ENCODE assay signal across 38 cellular contexts in the genomic region with DNA sequence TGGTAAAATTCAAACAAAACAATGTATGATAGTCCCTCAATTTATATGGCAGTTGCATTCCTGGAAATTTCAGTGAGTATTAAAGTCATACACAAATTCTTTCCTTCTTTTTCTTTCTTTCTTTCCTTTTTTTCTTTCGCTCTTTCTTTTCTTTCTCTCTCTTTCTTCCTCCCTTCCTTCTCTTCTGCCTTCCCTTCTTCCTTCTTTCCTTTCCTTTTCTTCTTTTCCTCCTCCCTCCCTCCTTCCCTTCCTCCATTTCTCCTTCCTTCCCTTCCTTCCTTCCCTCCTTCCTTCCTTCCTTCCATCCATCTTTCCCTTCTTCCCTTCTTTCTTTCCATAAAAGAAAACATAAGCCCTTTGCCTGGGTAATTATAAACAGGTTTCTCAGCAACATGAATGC. TPM values are rescaled to one million over a fixed set of nuclear protein-coding genes. Genes with fewer than 3 reads are reported as not detected.
"Had no signal": no experiment of that assay in that cellular context is flagged by ENCODE, and none has a peak within 500 bp of the region (broad histone marks: within the 10 kb centered on the region; RNA-seq: fewer than 3 reads in every experiment).

No MANE protein-coding gene starts in this region.

- DNase-seq: activated B cell treated with CpG ODN at 0.5 μM for 24 hours; activated CD4-positive, alpha-beta memory T cell treated with anti-CD3 and anti-CD28 coated beads for 36 hours; activated CD4-positive, alpha-beta T cell treated with anti-CD3 and anti-CD28 coated beads for 4 hours; activated CD4-positive, alpha-beta T cell treated with anti-CD3 and anti-CD28 coated beads, Interleukin-2, amount 10 ng/mL, durations not matched to agents 24 days and 14 days; activated CD4-positive, alpha-beta T cell treated with anti-CD3 and anti-CD28 coated beads, Interleukin-2, amount 50 U/mL, for 1 hour; activated CD4-positive, alpha-beta T cell treated with anti-CD3 and anti-CD28 coated beads, Interleukin-2, amount 50 U/mL, for 4 hours; activated CD4-positive, CD25-positive, alpha-beta regulatory T cell treated with anti-CD3 and anti-CD28 coated beads, Interleukin-2, amount 50 U/mL, for 72 hours; activated CD8-positive, alpha-beta memory T cell treated with anti-CD3 and anti-CD28 coated beads, Interleukin-2, amount 50 U/mL, for 4 hours; activated CD8-positive, alpha-beta T cell treated with anti-CD3 and anti-CD28 coated beads for 36 hours; activated effector memory CD4-positive, alpha-beta T cell treated with anti-CD3 and anti-CD28 coated beads, Interleukin-2, amount 50 U/mL, for 16 hours; activated gamma-delta T cell treated with Interleukin-2 at 50 U/mL for 16 hours; activated naive CD4-positive, alpha-beta T cell; activated naive CD4-positive, alpha-beta T cell treated with anti-CD3 and anti-CD28 coated beads for 36 hours; activated naive CD8-positive, alpha-beta T cell treated with anti-CD3 and anti-CD28 coated beads for 36 hours; activated T-cell treated with anti-CD3 and anti-CD28 coated beads for 4 hours; activated T-cell treated with anti-CD3 and anti-CD28 coated beads, Interleukin-2, amount 50 U/mL, for 1 hour; activated T-cell treated with anti-CD3 and anti-CD28 coated beads, Interleukin-2, amount 50 U/mL, for 4 hours; activated T-cell treated with anti-CD3 and anti-CD28 coated beads, Interleukin-2, amount 50 U/mL, for 72 hours; adrenal gland; amniotic stem cell; aorta; body of pancreas; brain microvascular endothelial cell; central memory CD4-positive, alpha-beta T cell; T-helper 1 cell; T-helper 2 cell; T-helper 9 cell had no signal

- H3K4me3 Mint-ChIP-seq: activated B cell treated with CpG ODN at 0.5 μM for 24 hours; activated CD4-positive, alpha-beta memory T cell treated with anti-CD3 and anti-CD28 coated beads for 36 hours; activated CD4-positive, alpha-beta T cell treated with anti-CD3 and anti-CD28 coated beads, Interleukin-2, amount 10 ng/mL, durations not matched to agents 24 days and 14 days; activated CD8-positive, alpha-beta T cell treated with anti-CD3 and anti-CD28 coated beads for 36 hours; activated naive CD4-positive, alpha-beta T cell treated with anti-CD3 and anti-CD28 coated beads for 36 hours; activated naive CD8-positive, alpha-beta T cell treated with anti-CD3 and anti-CD28 coated beads for 36 hours; activated T-cell treated with anti-CD3 and anti-CD28 coated beads, Interleukin-2, amount 50 U/mL, for 4 hours; activated T-cell treated with anti-CD3 and anti-CD28 coated beads, Interleukin-2, amount 50 U/mL, for 72 hours; activated T-helper 1 cell treated with anti-CD3 and anti-CD28 coated beads, Interleukin-12 subunit alpha, Interleukin-12 subunit beta, Interleukin-2, Interleukin-4 antibody, amounts not matched to agents 30 ng/mL and 10 ng/mL and 1 ng/mL, durations not matched to agents 14 hours and 24 hours and 36 hours; activated T-helper 17 cell treated with anti-CD3 and anti-CD28 coated beads, Interleukin-2, amount 50 U/mL, for 72 hours; T-helper 1 cell treated with Interleukin-12 subunit alpha and Interleukin-12 subunit beta and Interleukin-4 antibody, amounts not matched to agents 30 μg/mL and 1 μg/mL, for 36 hours; T-helper 2 cell treated with Interferon-gamma antibody and Interleukin-4, amounts not matched to agents 5 μg/mL and 100 μg/mL, for 36 hours had no signal

- H3K36me3 ChIP-seq: adrenal gland, brain microvascular endothelial cell, breast epithelium had no signal

- H3K4me3 ChIP-seq: adrenal gland, body of pancreas, breast epithelium had no signal

- H3K4me1 ChIP-seq: adrenal gland, body of pancreas, breast epithelium had no signal

- H3K9me3 Mint-ChIP-seq: activated CD4-positive, alpha-beta memory T cell treated with anti-CD3 and anti-CD28 coated beads for 36 hours; activated naive CD4-positive, alpha-beta T cell treated with anti-CD3 and anti-CD28 coated beads for 36 hours; activated naive CD4-positive, alpha-beta T cell treated with anti-CD3 and anti-CD28 coated beads, Interleukin-2, amount 50 U/mL, for 72 hours; activated naive CD8-positive, alpha-beta T cell treated with anti-CD3 and anti-CD28 coated beads for 36 hours; activated T-cell treated with anti-CD3 and anti-CD28 coated beads, Interleukin-2, amount 50 U/mL, for 4 hours; activated T-helper 1 cell treated with anti-CD3 and anti-CD28 coated beads, Interleukin-12 subunit alpha, Interleukin-12 subunit beta, Interleukin-2, Interleukin-4 antibody, amounts not matched to agents 30 ng/mL and 10 ng/mL and 1 ng/mL, durations not matched to agents 14 hours and 24 hours and 36 hours; T-helper 1 cell treated with Interleukin-12 subunit alpha and Interleukin-12 subunit beta and Interleukin-4 antibody, amounts not matched to agents 30 μg/mL and 1 μg/mL, for 36 hours had no signal

- ATAC-seq: activated CD8-positive, alpha-beta T cell treated with anti-CD3 and anti-CD28 coated beads for 36 hours; activated naive CD4-positive, alpha-beta T cell treated with anti-CD3 and anti-CD28 coated beads, Interleukin-2, amount 50 U/mL, for 72 hours; activated T-cell treated with anti-CD3 and anti-CD28 coated beads, Interleukin-2, amount 50 U/mL, for 4 hours; activated T-cell treated with anti-CD3 and anti-CD28 coated beads, Interleukin-2, amount 50 U/mL, for 72 hours; activated T-helper 17 cell treated with anti-CD3 and anti-CD28 coated beads, Interleukin-2, amount 50 U/mL, for 72 hours; body of pancreas had no signal

- H3K4me1 Mint-ChIP-seq: activated B cell treated with CpG ODN at 0.5 μM for 24 hours; activated CD4-positive, alpha-beta T cell treated with anti-CD3 and anti-CD28 coated beads, Interleukin-2, amount 10 ng/mL, durations not matched to agents 24 days and 14 days; activated naive CD8-positive, alpha-beta T cell treated with anti-CD3 and anti-CD28 coated beads for 36 hours; activated T-helper 17 cell treated with anti-CD3 and anti-CD28 coated beads, Interleukin-2, amount 50 U/mL, for 72 hours had no signal

- H3K27ac ChIP-seq: adrenal gland, body of pancreas, brain microvascular endothelial cell, breast epithelium, VCaP had no signal

- H3K27me3 ChIP-seq: adrenal gland, body of pancreas, brain microvascular endothelial cell, breast epithelium had no signal

- H3K9me3 ChIP-seq: adrenal gland, body of pancreas, breast epithelium had no signal

- FAIRE-seq: astrocyte, TTC549 had no signal

- H3K36me3 Mint-ChIP-seq: activated CD4-positive, alpha-beta memory T cell treated with anti-CD3 and anti-CD28 coated beads for 36 hours; activated naive CD4-positive, alpha-beta T cell treated with anti-CD3 and anti-CD28 coated beads, Interleukin-2, amount 50 U/mL, for 72 hours; activated naive CD8-positive, alpha-beta T cell treated with anti-CD3 and anti-CD28 coated beads for 36 hours had no signal

- H3K27ac Mint-ChIP-seq: activated B cell treated with CpG ODN at 0.5 μM for 24 hours; activated CD4-positive, alpha-beta memory T cell treated with anti-CD3 and anti-CD28 coated beads for 36 hours; activated CD4-positive, alpha-beta T cell treated with anti-CD3 and anti-CD28 coated beads, Interleukin-2, amount 10 ng/mL, durations not matched to agents 24 days and 14 days; activated CD8-positive, alpha-beta T cell treated with anti-CD3 and anti-CD28 coated beads for 36 hours; activated naive CD4-positive, alpha-beta T cell treated with anti-CD3 and anti-CD28 coated beads for 36 hours; activated naive CD4-positive, alpha-beta T cell treated with anti-CD3 and anti-CD28 coated beads, Interleukin-2, amount 50 U/mL, for 72 hours; activated naive CD8-positive, alpha-beta T cell treated with anti-CD3 and anti-CD28 coated beads for 36 hours; activated T-cell treated with anti-CD3 and anti-CD28 coated beads, Interleukin-2, amount 50 U/mL, for 72 hours; activated T-helper 1 cell treated with anti-CD3 and anti-CD28 coated beads, Interleukin-12 subunit alpha, Interleukin-12 subunit beta, Interleukin-2, Interleukin-4 antibody, amounts not matched to agents 30 ng/mL and 10 ng/mL and 1 ng/mL, durations not matched to agents 14 hours and 24 hours and 36 hours; activated T-helper 17 cell treated with anti-CD3 and anti-CD28 coated beads, Interleukin-2, amount 50 U/mL, for 72 hours; T-helper 1 cell treated with Interleukin-12 subunit alpha and Interleukin-12 subunit beta and Interleukin-4 antibody, amounts not matched to agents 30 μg/mL and 1 μg/mL, for 36 hours; T-helper 2 cell treated with Interferon-gamma antibody and Interleukin-4, amounts not matched to agents 5 μg/mL and 100 μg/mL, for 36 hours had no signal

RNA-seq across cellular contexts. Expression of a gene that starts 58.1 kb away (rescaled TPM):
- total RNA-seq: activated B cell treated with CpG ODN at 0.5 μM for 24 hours; activated CD4-positive, alpha-beta memory T cell treated with anti-CD3 and anti-CD28 coated beads for 36 hours; activated CD4-positive, alpha-beta T cell treated with anti-CD3 and anti-CD28 coated beads, Interleukin-2, amount 10 ng/mL, durations not matched to agents 24 days and 14 days; activated CD8-positive, alpha-beta memory T cell treated with anti-CD3 and anti-CD28 coated beads for 36 hours; activated CD8-positive, alpha-beta T cell treated with anti-CD3 and anti-CD28 coated beads for 36 hours; activated naive CD4-positive, alpha-beta T cell treated with anti-CD3 and anti-CD28 coated beads for 36 hours; activated naive CD4-positive, alpha-beta T cell treated with anti-CD3 and anti-CD28 coated beads, Interleukin-2, amount 50 U/mL, for 72 hours; activated naive CD8-positive, alpha-beta T cell treated with anti-CD3 and anti-CD28 coated beads for 36 hours; activated T-cell treated with anti-CD3 and anti-CD28 coated beads, Interleukin-2, amount 50 U/mL, for 4 hours; activated T-cell treated with anti-CD3 and anti-CD28 coated beads, Interleukin-2, amount 50 U/mL, for 72 hours; activated T-helper 1 cell treated with anti-CD3 and anti-CD28 coated beads, Interleukin-12 subunit alpha, Interleukin-12 subunit beta, Interleukin-2, Interleukin-4 antibody, amounts not matched to agents 30 ng/mL and 10 ng/mL and 1 ng/mL, durations not matched to agents 14 hours and 24 hours and 36 hours; activated T-helper 17 cell treated with anti-CD3 and anti-CD28 coated beads, Interleukin-2, amount 50 U/mL, for 72 hours; adrenal gland; astrocyte; body of pancreas; breast epithelium; cerebellum had no signal
